Comparison of ENCODE assay signal across 1 cellular context in genomic region chr19:48395170-48395455, GRCh38.
A peak's percentile ranks its signal among the peaks of the same experiment; 100 is the strongest.
TF ChIP-seq lines count a peak whose summit lies in the region.

No MANE protein-coding gene starts in this region.

TF ChIP-seq in H1, 55 proteins besides CTCF, POLR2A, EP300 and RAD21:
- TF ChIP-seq USF2 (IDR thresholded peaks at IDR 0.05; ENCODE audit: low read length) (no peak), EGR1 (IDR thresholded peaks at IDR 0.05; ENCODE audit: borderline replicate concordance, low read depth, low read length) (no peak), GTF2F1 (IDR thresholded peaks at IDR 0.05; ENCODE audit: borderline replicate concordance, low read depth, low read length) (no peak), SUZ12 (IDR thresholded peaks at IDR 0.05; ENCODE audit: low read length) (peak; percentile 14; the same call in 1 of the 2 replicates), MAFK (IDR thresholded peaks at IDR 0.05; ENCODE audit: low read depth, low read length) (no peak), KDM1A (IDR thresholded peaks at IDR 0.05; ENCODE audit: borderline replicate concordance, low read length) (no peak), RXRA (IDR thresholded peaks at IDR 0.05; ENCODE audit: insufficient read depth, low read depth, low read length) (no peak), SP4 (IDR thresholded peaks at IDR 0.05; ENCODE audit: low read length) (no peak)
